29 cellular contexts compared by ENCODE assay signal in the genomic region with DNA sequence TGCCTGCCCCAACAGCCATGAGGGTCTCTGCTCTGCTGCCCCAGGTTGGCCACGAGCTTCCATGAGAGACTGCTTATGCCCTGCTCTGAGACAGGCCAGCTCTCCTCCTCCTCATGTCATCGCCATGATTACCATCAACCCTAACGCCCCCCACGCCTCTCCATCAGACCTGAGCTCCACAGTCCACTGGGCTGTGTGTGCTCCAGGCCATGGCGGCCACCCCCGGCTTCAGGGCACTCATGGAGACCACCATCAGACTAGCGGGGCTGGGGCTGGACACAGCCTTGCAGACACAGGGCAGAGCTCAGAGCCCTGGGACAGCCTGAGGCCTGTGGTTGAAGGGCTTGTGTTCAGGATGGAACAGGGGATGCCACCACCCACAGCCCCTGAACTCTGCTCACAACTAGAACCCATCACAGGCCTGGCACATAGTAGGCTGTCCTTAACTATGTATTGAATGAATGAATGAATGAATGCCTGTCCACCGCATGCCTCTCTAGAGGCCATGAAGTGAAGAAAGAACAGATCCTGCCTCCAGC. TPM values are rescaled to one million over a fixed set of nuclear protein-coding genes. Genes with fewer than 3 reads are reported as not detected.
"Had no signal": no experiment of that assay in that cellular context is flagged by ENCODE, and none has a peak within 500 bp of the region (broad histone marks: within the 10 kb centered on the region; RNA-seq: fewer than 3 reads in every experiment).

No MANE protein-coding gene starts in this region.

- H3K4me3 ChIP-seq: coronary artery, esophagus muscularis mucosa, gastroesophageal sphincter, heart right ventricle, lung, mucosa of descending colon, psoas muscle, sigmoid colon, thoracic aorta, tibial nerve, upper lobe of left lung had no signal

- H3K9me3 ChIP-seq: esophagus muscularis mucosa, gastroesophageal sphincter, heart right ventricle, mucosa of descending colon, psoas muscle, sigmoid colon, thoracic aorta, tibial nerve, upper lobe of left lung had no signal

- H3K27ac ChIP-seq: coronary artery, esophagus muscularis mucosa, foreskin keratinocyte, gastroesophageal sphincter, heart right ventricle, psoas muscle, sigmoid colon, thoracic aorta, tibial nerve had no signal

- FAIRE-seq: endothelial cell of umbilical vein, urothelium cell line had no signal

- H3K27me3 ChIP-seq: sigmoid colon, upper lobe of left lung had no signal

- H3K4me1 ChIP-seq: esophagus muscularis mucosa, foreskin keratinocyte, gastroesophageal sphincter, heart right ventricle, psoas muscle, sigmoid colon, tibial nerve had no signal

- H3K36me3 ChIP-seq: esophagus muscularis mucosa, gastroesophageal sphincter, heart right ventricle, sigmoid colon, thoracic aorta, tibial nerve, upper lobe of left lung had no signal

- DNase-seq: dermis blood vessel endothelial cell; effector memory CD4-positive, alpha-beta T cell; foreskin keratinocyte; hippocampal formation; immature natural killer cell; islet precursor cell; mesenchymal stem cell; mucosa of descending colon; naive B cell; psoas muscle; right cardiac atrium; sigmoid colon; stimulated activated CD4-positive, alpha-beta T cell treated with anti-CD3 and anti-CD28 coated beads, Interleukin-4, amount 100 ng/mL, for 4 hours had no signal

RNA-seq across cellular contexts. Expression of a gene that starts 14.6 kb away (rescaled TPM):
- total RNA-seq: dermis blood vessel endothelial cell; endothelial cell of umbilical vein; fibroblast of lung; heart right ventricle; left lobe of liver; natural killer cell treated with Interleukin-12 subunit alpha and Interleukin-12 subunit beta and Interleukin-15 and Interleukin-18, amount 100 ng/mL, for 72 hours; osteocyte; psoas muscle; right cardiac atrium; skeletal muscle tissue; thoracic aorta; tibial nerve had no signal
- polyA plus RNA-seq: endothelial cell of umbilical vein, fibroblast of lung, heart right ventricle, immature natural killer cell, liver, psoas muscle, right cardiac atrium had no signal
